8 cellular contexts compared by ENCODE assay signal in the genomic region with DNA sequence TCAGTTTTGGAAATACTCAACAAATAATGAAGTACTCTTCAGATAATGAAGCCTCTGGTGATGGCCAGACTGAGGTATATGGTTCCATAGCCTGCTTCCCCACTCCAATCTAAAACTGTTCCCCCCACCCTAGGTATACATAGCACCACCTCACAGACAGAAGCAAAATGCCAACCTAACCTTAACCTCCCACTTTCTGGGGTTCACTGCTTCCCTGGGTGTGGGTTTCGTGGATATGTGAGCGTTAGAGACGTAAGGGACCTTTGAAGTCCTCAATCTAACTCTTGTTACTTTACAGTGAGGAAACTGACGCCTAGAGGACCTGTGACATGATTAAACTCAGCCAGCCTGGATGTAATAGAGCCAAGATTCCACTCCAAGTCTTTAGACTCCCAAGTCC. TPM values are rescaled to one million over a fixed set of nuclear protein-coding genes. Genes with fewer than 3 reads are reported as not detected.
A peak's percentile ranks its signal among the peaks of the same experiment; 100 is the strongest.
DNase-seq lines count a peak whose midpoint lies in the region; ATAC-seq and TF ChIP-seq lines count a peak whose summit lies in the region.

No MANE protein-coding gene starts in this region.

- peak overlapping the region; percentile 94 for H3K4me3 Mint-ChIP-seq in GM23338

- no peak overlapping the region for H3K27ac ChIP-seq in GM23338 (ENCODE audit: low read depth)
- peak overlapping the region; percentile 61 for H3K27ac ChIP-seq in SK-N-MC

- peaks cover 14% of the 10 kb centered on the region for H4K20me1 ChIP-seq in GM23338 (replicated peaks; ENCODE audit: insufficient read depth)

- H3K4me2 ChIP-seq in GM23338: peak overlapping the region; percentile 95

- H3K9me3 Mint-ChIP-seq in GM23338: no peaks in the 10 kb centered on the region

- DNase-seq in GM23338 (ENCODE audit: low spot score) (no peak), SK-N-MC (ENCODE audit: low read depth, low spot score) (no peak), epithelial cell of proximal tubule (ENCODE audit: low read depth) (no peak), retinal pigment epithelial cell (ENCODE audit: low read depth) (no peak), NCI-H2029 treated with DMSO at 0.1 percent for 48 hours (lab: John Stamatoyannopoulos, UW) (no peak), NCI-H2107 treated with DMSO at 0.1 percent for 48 hours (lab: John Stamatoyannopoulos, UW; ENCODE audit: unreplicated experiment) (no peak)

- no peaks in the 10 kb centered on the region for H3K27me3 ChIP-seq in GM23338 (ENCODE audit: insufficient read depth)

- peaks cover 7% of the 10 kb centered on the region; the same call in 1 of the 2 replicates for H3F3A ChIP-seq in GM23338 (replicated peaks; ENCODE audit: low read depth)

- TF ChIP-seq CTCF in GM23338 (conservative IDR thresholded peaks at IDR 0.05; ENCODE audit: low read depth in 2 of 2) (no peak), epithelial cell of proximal tubule (conservative IDR thresholded peaks at IDR 0.05; ENCODE audit: low read depth, low read length) (no peak), retinal pigment epithelial cell (conservative IDR thresholded peaks at IDR 0.05; ENCODE audit: low read depth, low read length) (no peak)

- peaks cover 26% of the 10 kb centered on the region for H3K79me2 ChIP-seq in GM23338 (replicated peaks; ENCODE audit: insufficient read depth)

- H3K4me3 ChIP-seq in GM23338: peak overlapping the region; percentile 97
- H3K4me3 ChIP-seq in SK-N-MC: peak overlapping the region; percentile 96
- peak overlapping the region; percentile 91 for H3K4me3 ChIP-seq in epithelial cell of proximal tubule (ENCODE audit: low read depth, low read length)
- H3K4me3 ChIP-seq in retinal pigment epithelial cell (ENCODE audit: low read length): peak overlapping the region; percentile 95

- H3K9me3 ChIP-seq in SK-N-MC (ENCODE audit: low read depth, low read length): no peaks in the 10 kb centered on the region

- H3K27me3 Mint-ChIP-seq in GM23338 (ENCODE audit: insufficient read depth, low read depth, poor library complexity): peaks cover 9% of the 10 kb centered on the region

- H3K36me3 ChIP-seq in GM23338 (ENCODE audit: insufficient read depth) (peaks cover 25% of the 10 kb centered on the region), SK-N-MC (ENCODE audit: insufficient read depth, low read length) (peaks cover 49% of the 10 kb centered on the region)

- H3K9me2 ChIP-seq in GM23338 (ENCODE audit: insufficient read depth): no peaks in the 10 kb centered on the region

- peaks cover 50% of the 10 kb centered on the region for H3K36me3 Mint-ChIP-seq in GM23338 (ENCODE audit: low read depth)

- no peak overlapping the region for H2AFZ ChIP-seq in GM23338

- H3K9ac ChIP-seq in SK-N-MC (ENCODE audit: insufficient read length): peak overlapping the region; percentile 83

- H3K4me1 Mint-ChIP-seq in GM23338: peaks cover 30% of the 10 kb centered on the region

- ATAC-seq in GM23338: no peak
- no peak for ATAC-seq in GM18868 (IDR thresholded peaks at IDR 0.05; ENCODE audit: unreplicated experiment)
- ATAC-seq in GM18519 (IDR thresholded peaks at IDR 0.05; ENCODE audit: low FRiP score, unreplicated experiment): no peak

- peaks cover 16% of the 10 kb centered on the region for H3K4me1 ChIP-seq in GM23338 (ENCODE audit: insufficient read depth)

- H3K27ac Mint-ChIP-seq in GM23338: no peak overlapping the region

TF ChIP-seq in GM23338, 12 proteins besides CTCF, POLR2A, EP300 and RAD21:
- no peak for TF ChIP-seq ZNF331 (CRISPR knock-in tag; IDR thresholded peaks at IDR 0.05; ENCODE audit: low read depth)
TF ChIP-seq in GM23338: peak in this region for 0.

RNA-seq across cellular contexts. Expression of a gene that starts 1.4 kb away (rescaled TPM):
- total RNA-seq in GM23338 (2014; rRNA removed; shearing (Covaris generic)): 24.2 and 25.7 TPM in 2 replicates
- 21.4 and 23.1 TPM in 2 replicates for polyA plus RNA-seq in GM23338 (2016; fragmentation: Nextera tagmentation; extraction: Ambion mirVana)
- total RNA-seq in epithelial cell of proximal tubule: 34.9 and 47.3 TPM in 2 replicates

RNA-seq across cellular contexts. Expression of a gene that starts 34.7 kb away (rescaled TPM):
- 126 and 164 TPM in 2 replicates for total RNA-seq in GM23338 (2014; rRNA removed; shearing (Covaris generic))
- 126 and 137 TPM in 2 replicates for polyA plus RNA-seq in GM23338 (2016; fragmentation: Nextera tagmentation; extraction: Ambion mirVana)
- total RNA-seq in epithelial cell of proximal tubule: 77.8 and 83.0 TPM in 2 replicates
